In the genomic region with DNA sequence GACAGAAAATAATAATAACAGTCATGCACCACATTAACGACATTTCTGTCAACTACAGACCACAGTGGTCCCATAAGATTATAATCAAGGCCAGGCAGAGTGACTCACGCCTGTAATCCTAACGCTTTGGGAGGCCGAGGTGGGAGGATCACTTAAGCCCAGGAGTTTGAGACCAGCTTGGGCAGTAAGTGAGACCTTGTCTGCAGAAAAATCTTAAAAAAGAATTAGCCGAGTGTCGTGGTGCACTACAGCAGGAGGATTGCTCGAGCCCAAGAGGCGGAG, we compare ENCODE assay signal across 1 cellular context.
TF ChIP-seq lines count a peak whose summit lies in the region.

No MANE protein-coding gene starts in this region.

TF ChIP-seq in K562, 482 proteins besides CTCF, POLR2A, EP300 and RAD21 (continued from another document and continues in another):
- TF ChIP-seq, protein P1, sequence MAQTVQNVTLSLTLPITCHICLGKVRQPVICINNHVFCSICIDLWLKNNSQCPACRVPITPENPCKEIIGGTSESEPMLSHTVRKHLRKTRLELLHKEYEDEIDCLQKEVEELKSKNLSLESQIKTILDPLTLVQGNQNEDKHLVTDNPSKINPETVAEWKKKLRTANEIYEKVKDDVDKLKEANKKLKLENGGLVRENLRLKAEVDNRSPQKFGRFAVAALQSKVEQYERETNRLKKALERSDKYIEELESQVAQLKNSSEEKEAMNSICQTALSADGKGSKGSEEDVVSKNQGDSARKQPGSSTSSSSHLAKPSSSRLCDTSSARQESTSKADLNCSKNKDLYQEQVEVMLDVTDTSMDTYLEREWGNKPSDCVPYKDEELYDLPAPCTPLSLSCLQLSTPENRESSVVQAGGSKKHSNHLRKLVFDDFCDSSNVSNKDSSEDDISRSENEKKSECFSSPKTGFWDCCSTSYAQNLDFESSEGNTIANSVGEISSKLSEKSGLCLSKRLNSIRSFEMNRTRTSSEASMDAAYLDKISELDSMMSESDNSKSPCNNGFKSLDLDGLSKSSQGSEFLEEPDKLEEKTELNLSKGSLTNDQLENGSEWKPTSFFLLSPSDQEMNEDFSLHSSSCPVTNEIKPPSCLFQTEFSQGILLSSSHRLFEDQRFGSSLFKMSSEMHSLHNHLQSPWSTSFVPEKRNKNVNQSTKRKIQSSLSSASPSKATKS (CRISPR knock-in tag; IDR thresholded peaks at IDR 0.05) = no peak
- TF ChIP-seq SMARCA4 (IDR thresholded peaks at IDR 0.05) = peak; percentile 72
- TF ChIP-seq ZFP36 (IDR thresholded peaks at IDR 0.05; ENCODE audit: low read depth, low read length, partially characterized antibody) = no peak
- no peak for TF ChIP-seq ZNF699 (CRISPR knock-in tag; IDR thresholded peaks at IDR 0.05; ENCODE audit: insufficient replicate concordance)
- TF ChIP-seq GATA2 (CRISPR knock-in tag; IDR thresholded peaks at IDR 0.05) = peak; percentile 67
- TF ChIP-seq, protein P2, sequence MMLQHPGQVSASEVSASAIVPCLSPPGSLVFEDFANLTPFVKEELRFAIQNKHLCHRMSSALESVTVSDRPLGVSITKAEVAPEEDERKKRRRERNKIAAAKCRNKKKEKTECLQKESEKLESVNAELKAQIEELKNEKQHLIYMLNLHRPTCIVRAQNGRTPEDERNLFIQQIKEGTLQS (IDR thresholded peaks at IDR 0.05) = peak; percentile 76
- TF ChIP-seq, protein P2 (CRISPR knock-in tag; conservative IDR thresholded peaks at IDR 0.05) = no peak; the same call in 1 of the 2 replicates
- TF ChIP-seq ZMIZ1 (IDR thresholded peaks at IDR 0.05; ENCODE audit: low read depth in 2 of 2, low read length in 2 of 2) = no peak
- no peak for TF ChIP-seq GABPA (tag; conservative IDR thresholded peaks at IDR 0.05; ENCODE audit: low read depth)
- TF ChIP-seq NRF1 (conservative IDR thresholded peaks at IDR 0.05 in 1 of 2, IDR thresholded peaks at IDR 0.05 in 1 of 2) = 0 out of 4 replicates have a peak, but pooled peaks of 1 of the 2 experiments have one; percentile 13
- TF ChIP-seq EGR1 (conservative IDR thresholded peaks at IDR 0.05) = no peak
- TF ChIP-seq ZBTB12 (CRISPR knock-in tag; IDR thresholded peaks at IDR 0.05) = no peak
- no peak for TF ChIP-seq ZNF12 (CRISPR knock-in tag; IDR thresholded peaks at IDR 0.05)
- no peak; the same call in 1 of the 2 replicates for TF ChIP-seq LEF1 (IDR thresholded peaks at IDR 0.05)
- TF ChIP-seq CTBP1 (IDR thresholded peaks at IDR 0.05; ENCODE audit: borderline replicate concordance) = no peak
- TF ChIP-seq, protein P3, sequence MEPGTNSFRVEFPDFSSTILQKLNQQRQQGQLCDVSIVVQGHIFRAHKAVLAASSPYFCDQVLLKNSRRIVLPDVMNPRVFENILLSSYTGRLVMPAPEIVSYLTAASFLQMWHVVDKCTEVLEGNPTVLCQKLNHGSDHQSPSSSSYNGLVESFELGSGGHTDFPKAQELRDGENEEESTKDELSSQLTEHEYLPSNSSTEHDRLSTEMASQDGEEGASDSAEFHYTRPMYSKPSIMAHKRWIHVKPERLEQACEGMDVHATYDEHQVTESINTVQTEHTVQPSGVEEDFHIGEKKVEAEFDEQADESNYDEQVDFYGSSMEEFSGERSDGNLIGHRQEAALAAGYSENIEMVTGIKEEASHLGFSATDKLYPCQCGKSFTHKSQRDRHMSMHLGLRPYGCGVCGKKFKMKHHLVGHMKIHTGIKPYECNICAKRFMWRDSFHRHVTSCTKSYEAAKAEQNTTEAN (CRISPR knock-in tag; IDR thresholded peaks at IDR 0.05) = no peak
- 0 out of 2 replicates have a peak, but pooled peaks have one; percentile 18 for TF ChIP-seq ZBTB7A (IDR thresholded peaks at IDR 0.05; ENCODE audit: borderline replicate concordance, control insufficient read depth, low read depth, low read length)
- TF ChIP-seq, protein P4, sequence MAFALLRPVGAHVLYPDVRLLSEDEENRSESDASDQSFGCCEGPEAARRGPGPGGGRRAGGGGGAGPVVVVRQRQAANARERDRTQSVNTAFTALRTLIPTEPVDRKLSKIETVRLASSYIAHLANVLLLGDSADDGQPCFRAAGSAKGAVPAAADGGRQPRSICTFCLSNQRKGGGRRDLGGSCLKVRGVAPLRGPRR (CRISPR knock-in tag; IDR thresholded peaks at IDR 0.05) = no peak
- no peak for TF ChIP-seq KLF10 (CRISPR knock-in tag; IDR thresholded peaks at IDR 0.05)
- TF ChIP-seq HOXB6 (CRISPR knock-in tag; IDR thresholded peaks at IDR 0.05; ENCODE audit: borderline replicate concordance) = no peak
- no peak for TF ChIP-seq PPARD (CRISPR knock-in tag; IDR thresholded peaks at IDR 0.05)
- TF ChIP-seq, protein P5, sequence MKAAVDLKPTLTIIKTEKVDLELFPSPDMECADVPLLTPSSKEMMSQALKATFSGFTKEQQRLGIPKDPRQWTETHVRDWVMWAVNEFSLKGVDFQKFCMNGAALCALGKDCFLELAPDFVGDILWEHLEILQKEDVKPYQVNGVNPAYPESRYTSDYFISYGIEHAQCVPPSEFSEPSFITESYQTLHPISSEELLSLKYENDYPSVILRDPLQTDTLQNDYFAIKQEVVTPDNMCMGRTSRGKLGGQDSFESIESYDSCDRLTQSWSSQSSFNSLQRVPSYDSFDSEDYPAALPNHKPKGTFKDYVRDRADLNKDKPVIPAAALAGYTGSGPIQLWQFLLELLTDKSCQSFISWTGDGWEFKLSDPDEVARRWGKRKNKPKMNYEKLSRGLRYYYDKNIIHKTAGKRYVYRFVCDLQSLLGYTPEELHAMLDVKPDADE (conservative IDR thresholded peaks at IDR 0.05; ENCODE audit: control insufficient read depth, low read depth, low read length) = no peak
- no peak for TF ChIP-seq ZNF507 (tag; conservative IDR thresholded peaks at IDR 0.05)
- peak; percentile 84; the same call in 1 of the 2 replicates for TF ChIP-seq SMARCE1 (IDR thresholded peaks at IDR 0.05)
- TF ChIP-seq SMAD4 (CRISPR knock-in tag; conservative IDR thresholded peaks at IDR 0.05) = no peak
- no peak for TF ChIP-seq SRSF1 (IDR thresholded peaks at IDR 0.05; ENCODE audit: low read depth, low read length)
- TF ChIP-seq ZNF764 (CRISPR knock-in tag; IDR thresholded peaks at IDR 0.05; ENCODE audit: low read depth) = no peak
- peak; percentile 3; the same call in 1 of the 2 replicates for TF ChIP-seq LCOR (CRISPR knock-in tag; IDR thresholded peaks at IDR 0.05)
- TF ChIP-seq ZNF512 (tag; IDR thresholded peaks at IDR 0.05) = no peak
- no peak for TF ChIP-seq KAT7 (CRISPR knock-in tag; IDR thresholded peaks at IDR 0.05; ENCODE audit: borderline replicate concordance)
- peak; percentile 18; the same call in 1 of the 2 replicates for TF ChIP-seq TEAD4 (IDR thresholded peaks at IDR 0.05; ENCODE audit: low read length)
- TF ChIP-seq TEAD4 (CRISPR knock-in tag; IDR thresholded peaks at IDR 0.05; ENCODE audit: borderline replicate concordance) = no peak
- peak; percentile 22; the same call in 1 of the 2 replicates for TF ChIP-seq CBFA2T3 (IDR thresholded peaks at IDR 0.05)
- TF ChIP-seq POLR3G (IDR thresholded peaks at IDR 0.05; ENCODE audit: extremely low read depth, insufficient read length, insufficient replicate concordance) = no peak
- no peak for TF ChIP-seq SREBF2 (CRISPR knock-in tag; IDR thresholded peaks at IDR 0.05)
- TF ChIP-seq ZFPM2 (CRISPR knock-in tag; IDR thresholded peaks at IDR 0.05) = no peak
- no peak for TF ChIP-seq RREB1 (CRISPR knock-in tag; IDR thresholded peaks at IDR 0.05)
- no peak for TF ChIP-seq OTX1 (CRISPR knock-in tag; IDR thresholded peaks at IDR 0.05)
- no peak for TF ChIP-seq RFX5 (IDR thresholded peaks at IDR 0.05; ENCODE audit: low read depth, low read length)
- TF ChIP-seq SRSF7 (optimal IDR thresholded peaks at IDR 0.05; ENCODE audit: low read depth, low read length) = no peak
- TF ChIP-seq, protein P6, sequence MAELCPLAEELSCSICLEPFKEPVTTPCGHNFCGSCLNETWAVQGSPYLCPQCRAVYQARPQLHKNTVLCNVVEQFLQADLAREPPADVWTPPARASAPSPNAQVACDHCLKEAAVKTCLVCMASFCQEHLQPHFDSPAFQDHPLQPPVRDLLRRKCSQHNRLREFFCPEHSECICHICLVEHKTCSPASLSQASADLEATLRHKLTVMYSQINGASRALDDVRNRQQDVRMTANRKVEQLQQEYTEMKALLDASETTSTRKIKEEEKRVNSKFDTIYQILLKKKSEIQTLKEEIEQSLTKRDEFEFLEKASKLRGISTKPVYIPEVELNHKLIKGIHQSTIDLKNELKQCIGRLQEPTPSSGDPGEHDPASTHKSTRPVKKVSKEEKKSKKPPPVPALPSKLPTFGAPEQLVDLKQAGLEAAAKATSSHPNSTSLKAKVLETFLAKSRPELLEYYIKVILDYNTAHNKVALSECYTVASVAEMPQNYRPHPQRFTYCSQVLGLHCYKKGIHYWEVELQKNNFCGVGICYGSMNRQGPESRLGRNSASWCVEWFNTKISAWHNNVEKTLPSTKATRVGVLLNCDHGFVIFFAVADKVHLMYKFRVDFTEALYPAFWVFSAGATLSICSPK (IDR thresholded peaks at IDR 0.05; ENCODE audit: borderline replicate concordance) = no peak
